Comparison of ENCODE assay signal across 10 cellular contexts in genomic region chr4:143359794-143360193, GRCh38. TPM values are rescaled to one million over a fixed set of nuclear protein-coding genes. Genes with fewer than 3 reads are reported as not detected.
DNase-seq lines count a peak whose midpoint lies in the region; ATAC-seq and TF ChIP-seq lines count a peak whose summit lies in the region.
"Had no signal": no experiment of that assay in that cellular context is flagged by ENCODE, and none has a peak within 500 bp of the region (broad histone marks: within the 10 kb centered on the region; RNA-seq: fewer than 3 reads in every experiment).

No MANE protein-coding gene starts in this region.

- peaks cover 24 to 99% (median 89%) of the 10 kb centered on the region in 4 donors for H3K4me1 ChIP-seq in esophagus muscularis mucosa
- peaks cover 43 to 94% (median 69%) of the 10 kb centered on the region in 4 donors for H3K4me1 ChIP-seq in stomach

- TF ChIP-seq POLR2A in esophagus muscularis mucosa (IDR thresholded peaks at IDR 0.05; ENCODE audit: low read depth) (no peak), stomach (IDR thresholded peaks at IDR 0.05) (no peak)

- peak overlapping the region; percentile 8 for H3K4me3 Mint-ChIP-seq in activated CD4-positive, alpha-beta T cell treated with anti-CD3 and anti-CD28 coated beads for 36 hours

- CTCF ChIA-PET in activated CD4-positive, alpha-beta T cell treated with anti-CD3 and anti-CD28 coated beads for 36 hours (lab: Charles Lee), result no interaction called here

- TF ChIP-seq EP300 in esophagus muscularis mucosa (IDR thresholded peaks at IDR 0.05) (no peak), stomach (IDR thresholded peaks at IDR 0.05) (no peak)

- WGBS in esophagus muscularis mucosa, result 81% methylated on average over 1 of the region's 1 CpG
- WGBS in stomach, 5 donors, result 67 to 82% (median 80%) methylated on average over 1 of the region's 1 CpG

- peaks cover 27% of the 10 kb centered on the region for H3K4me1 Mint-ChIP-seq in activated CD4-positive, alpha-beta T cell treated with anti-CD3 and anti-CD28 coated beads for 36 hours

- no peak for TF ChIP-seq CTCF in esophagus muscularis mucosa (IDR thresholded peaks at IDR 0.05)
- no peak for TF ChIP-seq CTCF in stomach (IDR thresholded peaks at IDR 0.05)

- H3K27me3 ChIP-seq in esophagus muscularis mucosa, result no peaks in the 10 kb centered on the region
- H3K27me3 ChIP-seq in stomach, result no peaks in the 10 kb centered on the region

- no peaks in the 10 kb centered on the region for H3K9me3 Mint-ChIP-seq in activated CD4-positive, alpha-beta T cell treated with anti-CD3 and anti-CD28 coated beads for 36 hours (ENCODE audit: low read depth)

- POLR2A ChIA-PET in activated CD4-positive, alpha-beta T cell treated with anti-CD3 and anti-CD28 coated beads for 36 hours (lab: Charles Lee), result no interaction called here

- no peaks in the 10 kb centered on the region for H3K36me3 Mint-ChIP-seq in activated CD4-positive, alpha-beta T cell treated with anti-CD3 and anti-CD28 coated beads for 36 hours (ENCODE audit: low read depth)

- H3K9me3 ChIP-seq in SK-N-MC (ENCODE audit: low read depth, low read length), result no peaks in the 10 kb centered on the region
- H3K9me3 ChIP-seq in esophagus muscularis mucosa, result no peaks in the 10 kb centered on the region
- H3K9me3 ChIP-seq in stomach, result no peaks in the 10 kb centered on the region
- H3K9me3 ChIP-seq: A549 had no signal

- peak overlapping the region; percentile 69 for H3K4me3 ChIP-seq in SK-N-MC
- no peak overlapping the region for H3K4me3 ChIP-seq in esophagus muscularis mucosa
- H3K4me3 ChIP-seq in stomach, result no peak overlapping the region
- H3K4me3 ChIP-seq: A549 had no signal

- no peaks in the 10 kb centered on the region for H3K27me3 Mint-ChIP-seq in activated CD4-positive, alpha-beta T cell treated with anti-CD3 and anti-CD28 coated beads for 36 hours

- H3K27ac ChIP-seq in SK-N-MC, result peak overlapping the region; percentile 95
- H3K27ac ChIP-seq in esophagus muscularis mucosa (replicated peaks in 1 of 4), result peak overlapping the region; percentile 62 to 79 (median 68)
- H3K27ac ChIP-seq in stomach, result peak overlapping the region; percentile 80 to 85 (median 83)

- intact Hi-C loops in activated CD4-positive, alpha-beta T cell treated with anti-CD3 and anti-CD28 coated beads for 36 hours (cut with DNase I, micrococcal nuclease), result loop anchor here (1.0 to 5.0 kb wide), 4 partner anchors 22 to 175 kb away; partner anchors contain the start of genes SMARCA5 (in 2 of the 2) and USP38 (in 1 of the 2)
- intact Hi-C loops in esophagus muscularis mucosa (cut with DNase I), result no loop called here
- intact Hi-C loops in stomach (cut with DNase I; ENCODE audit: low total_unique reads), result no loop called here

- H3K9ac ChIP-seq in SK-N-MC (ENCODE audit: insufficient read length), result peak overlapping the region; percentile 43

- ATAC-seq in activated CD4-positive, alpha-beta T cell treated with anti-CD3 and anti-CD28 coated beads for 36 hours, result peak; percentile 47
- ATAC-seq: A549 had no signal

- H3K27ac Mint-ChIP-seq in activated CD4-positive, alpha-beta T cell treated with anti-CD3 and anti-CD28 coated beads for 36 hours, result peak overlapping the region; percentile 90

- no peaks in the 10 kb centered on the region for H3K36me3 ChIP-seq in SK-N-MC (ENCODE audit: insufficient read depth, low read length)
- no peaks in the 10 kb centered on the region for H3K36me3 ChIP-seq in esophagus muscularis mucosa
- H3K36me3 ChIP-seq in stomach, result no peaks in the 10 kb centered on the region

- DNase-seq in activated CD4-positive, alpha-beta T cell treated with anti-CD3 and anti-CD28 coated beads for 36 hours, result peak; percentile 14
- no peak for DNase-seq in activated CD4-positive, alpha-beta T cell treated with anti-CD3 and anti-CD28 coated beads for 48 hours
- DNase-seq in SK-N-MC (ENCODE audit: low read depth, low spot score) (peak; percentile 66), esophagus muscularis mucosa (ENCODE audit: extremely low spot score) (no peak), stomach (no peak), NCI-H2081 treated with DMSO at 0.1 percent for 48 hours (lab: John Stamatoyannopoulos, UW) (no peak), NCI-H69 (lab: John Stamatoyannopoulos, UW) (no peak)
- no peak for DNase-seq in effector CD8-positive, alpha-beta T cell (lab: John Stamatoyannopoulos, UW)
- DNase-seq: activated CD4-positive, CD25-positive, alpha-beta regulatory T cell treated with anti-CD3 and anti-CD28 coated beads, Interleukin-2, amount 50 U/mL, for 72 hours had no signal

RNA-seq across cellular contexts. Expression of gene GAB1, which starts 23.1 kb away (rescaled TPM):
- under 1 TPM; 0.35 to 0.48 TPM for total RNA-seq in activated CD4-positive, alpha-beta T cell treated with anti-CD3 and anti-CD28 coated beads for 36 hours
- total RNA-seq in esophagus muscularis mucosa (100 to 1,000 TPM in 2 of 4 donors, 10 to 100 TPM in 2; 73.5 to 117 (median 98.8) TPM), stomach (100 to 1,000 TPM in 1 of 5 donors, 10 to 100 TPM in 4; 25.1 to 101 (median 60.8) TPM)
- polyA plus RNA-seq in stomach, result 1 to 10 TPM; 3.2 to 4.8 (median 4.3) TPM

Comparison
In these comparisons a context has a peak if more than half of its experiments do, and no peak if none do; other contexts are left out.
1. DNase-seq: peak in activated CD4-positive, alpha-beta T cell treated with anti-CD3 and anti-CD28 coated beads for 36 hours (single experiment) and SK-N-MC (single experiment); none in activated CD4-positive, alpha-beta T cell treated with anti-CD3 and anti-CD28 coated beads for 48 hours (single experiment), esophagus muscularis mucosa (single experiment), stomach (single experiment), NCI-H2081 treated with DMSO at 0.1 percent for 48 hours (single experiment), NCI-H69 (single experiment) and effector CD8-positive, alpha-beta T cell (single experiment).
2. RNA of gene GAB1, which starts 23.1 kb away (total RNA-seq): 73.5 to 117 TPM in esophagus muscularis mucosa and 25.1 to 101 TPM in stomach; 0.35 to 0.48 TPM in activated CD4-positive, alpha-beta T cell treated with anti-CD3 and anti-CD28 coated beads for 36 hours; every median in the first group is over 10 times any median in the second.
3. intact Hi-C loops: an anchor here in activated CD4-positive, alpha-beta T cell treated with anti-CD3 and anti-CD28 coated beads for 36 hours (1.0 to 5.0 kb wide); none called in esophagus muscularis mucosa and stomach.
4. Peak in every context shown above with its lines, with median percentiles within 50 percentile points of each other: H3K27ac ChIP-seq.